1 cellular context compared by ENCODE assay signal in genomic region chr2:188527110-188527509, GRCh38.
TF ChIP-seq lines count a peak whose summit lies in the region.

No MANE protein-coding gene starts in this region.

TF ChIP-seq in IMR-90, 13 proteins besides CTCF, POLR2A, EP300 and RAD21 (continued from another document):
- TF ChIP-seq, protein P1, sequence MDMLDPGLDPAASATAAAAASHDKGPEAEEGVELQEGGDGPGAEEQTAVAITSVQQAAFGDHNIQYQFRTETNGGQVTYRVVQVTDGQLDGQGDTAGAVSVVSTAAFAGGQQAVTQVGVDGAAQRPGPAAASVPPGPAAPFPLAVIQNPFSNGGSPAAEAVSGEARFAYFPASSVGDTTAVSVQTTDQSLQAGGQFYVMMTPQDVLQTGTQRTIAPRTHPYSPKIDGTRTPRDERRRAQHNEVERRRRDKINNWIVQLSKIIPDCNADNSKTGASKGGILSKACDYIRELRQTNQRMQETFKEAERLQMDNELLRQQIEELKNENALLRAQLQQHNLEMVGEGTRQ (IDR thresholded peaks at IDR 0.05; ENCODE audit: low read depth, low read length), result no peak
